1 cellular context compared by ENCODE assay signal in the genomic region with DNA sequence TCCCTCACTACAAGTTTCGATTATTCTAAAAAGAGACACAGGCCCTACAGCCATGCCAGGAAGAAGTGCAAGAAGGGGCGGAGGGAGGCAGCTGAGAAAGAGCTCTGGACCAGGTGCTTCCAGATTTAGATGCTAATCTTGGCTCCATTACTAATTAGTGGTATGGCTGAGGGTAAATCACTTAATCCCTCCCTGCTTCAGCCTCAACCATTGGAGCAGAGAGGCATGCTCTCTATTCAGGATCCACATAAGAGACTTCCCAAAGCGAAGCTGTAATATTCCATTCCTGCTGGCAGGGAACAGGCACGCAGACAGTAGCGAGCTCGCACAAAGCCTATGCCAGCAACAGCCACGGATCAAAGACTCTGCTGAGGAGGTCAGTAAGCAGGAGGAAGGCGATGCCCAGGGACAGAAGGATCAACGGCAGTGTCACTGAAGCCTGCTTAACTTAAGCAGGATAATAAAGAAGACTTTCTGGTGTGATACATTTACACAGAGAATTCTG.
TF ChIP-seq lines count a peak whose summit lies in the region.

No MANE protein-coding gene starts in this region.

TF ChIP-seq in GM23338, 12 proteins besides CTCF, POLR2A, EP300 and RAD21 (continued from another document):
- TF ChIP-seq, protein P1, sequence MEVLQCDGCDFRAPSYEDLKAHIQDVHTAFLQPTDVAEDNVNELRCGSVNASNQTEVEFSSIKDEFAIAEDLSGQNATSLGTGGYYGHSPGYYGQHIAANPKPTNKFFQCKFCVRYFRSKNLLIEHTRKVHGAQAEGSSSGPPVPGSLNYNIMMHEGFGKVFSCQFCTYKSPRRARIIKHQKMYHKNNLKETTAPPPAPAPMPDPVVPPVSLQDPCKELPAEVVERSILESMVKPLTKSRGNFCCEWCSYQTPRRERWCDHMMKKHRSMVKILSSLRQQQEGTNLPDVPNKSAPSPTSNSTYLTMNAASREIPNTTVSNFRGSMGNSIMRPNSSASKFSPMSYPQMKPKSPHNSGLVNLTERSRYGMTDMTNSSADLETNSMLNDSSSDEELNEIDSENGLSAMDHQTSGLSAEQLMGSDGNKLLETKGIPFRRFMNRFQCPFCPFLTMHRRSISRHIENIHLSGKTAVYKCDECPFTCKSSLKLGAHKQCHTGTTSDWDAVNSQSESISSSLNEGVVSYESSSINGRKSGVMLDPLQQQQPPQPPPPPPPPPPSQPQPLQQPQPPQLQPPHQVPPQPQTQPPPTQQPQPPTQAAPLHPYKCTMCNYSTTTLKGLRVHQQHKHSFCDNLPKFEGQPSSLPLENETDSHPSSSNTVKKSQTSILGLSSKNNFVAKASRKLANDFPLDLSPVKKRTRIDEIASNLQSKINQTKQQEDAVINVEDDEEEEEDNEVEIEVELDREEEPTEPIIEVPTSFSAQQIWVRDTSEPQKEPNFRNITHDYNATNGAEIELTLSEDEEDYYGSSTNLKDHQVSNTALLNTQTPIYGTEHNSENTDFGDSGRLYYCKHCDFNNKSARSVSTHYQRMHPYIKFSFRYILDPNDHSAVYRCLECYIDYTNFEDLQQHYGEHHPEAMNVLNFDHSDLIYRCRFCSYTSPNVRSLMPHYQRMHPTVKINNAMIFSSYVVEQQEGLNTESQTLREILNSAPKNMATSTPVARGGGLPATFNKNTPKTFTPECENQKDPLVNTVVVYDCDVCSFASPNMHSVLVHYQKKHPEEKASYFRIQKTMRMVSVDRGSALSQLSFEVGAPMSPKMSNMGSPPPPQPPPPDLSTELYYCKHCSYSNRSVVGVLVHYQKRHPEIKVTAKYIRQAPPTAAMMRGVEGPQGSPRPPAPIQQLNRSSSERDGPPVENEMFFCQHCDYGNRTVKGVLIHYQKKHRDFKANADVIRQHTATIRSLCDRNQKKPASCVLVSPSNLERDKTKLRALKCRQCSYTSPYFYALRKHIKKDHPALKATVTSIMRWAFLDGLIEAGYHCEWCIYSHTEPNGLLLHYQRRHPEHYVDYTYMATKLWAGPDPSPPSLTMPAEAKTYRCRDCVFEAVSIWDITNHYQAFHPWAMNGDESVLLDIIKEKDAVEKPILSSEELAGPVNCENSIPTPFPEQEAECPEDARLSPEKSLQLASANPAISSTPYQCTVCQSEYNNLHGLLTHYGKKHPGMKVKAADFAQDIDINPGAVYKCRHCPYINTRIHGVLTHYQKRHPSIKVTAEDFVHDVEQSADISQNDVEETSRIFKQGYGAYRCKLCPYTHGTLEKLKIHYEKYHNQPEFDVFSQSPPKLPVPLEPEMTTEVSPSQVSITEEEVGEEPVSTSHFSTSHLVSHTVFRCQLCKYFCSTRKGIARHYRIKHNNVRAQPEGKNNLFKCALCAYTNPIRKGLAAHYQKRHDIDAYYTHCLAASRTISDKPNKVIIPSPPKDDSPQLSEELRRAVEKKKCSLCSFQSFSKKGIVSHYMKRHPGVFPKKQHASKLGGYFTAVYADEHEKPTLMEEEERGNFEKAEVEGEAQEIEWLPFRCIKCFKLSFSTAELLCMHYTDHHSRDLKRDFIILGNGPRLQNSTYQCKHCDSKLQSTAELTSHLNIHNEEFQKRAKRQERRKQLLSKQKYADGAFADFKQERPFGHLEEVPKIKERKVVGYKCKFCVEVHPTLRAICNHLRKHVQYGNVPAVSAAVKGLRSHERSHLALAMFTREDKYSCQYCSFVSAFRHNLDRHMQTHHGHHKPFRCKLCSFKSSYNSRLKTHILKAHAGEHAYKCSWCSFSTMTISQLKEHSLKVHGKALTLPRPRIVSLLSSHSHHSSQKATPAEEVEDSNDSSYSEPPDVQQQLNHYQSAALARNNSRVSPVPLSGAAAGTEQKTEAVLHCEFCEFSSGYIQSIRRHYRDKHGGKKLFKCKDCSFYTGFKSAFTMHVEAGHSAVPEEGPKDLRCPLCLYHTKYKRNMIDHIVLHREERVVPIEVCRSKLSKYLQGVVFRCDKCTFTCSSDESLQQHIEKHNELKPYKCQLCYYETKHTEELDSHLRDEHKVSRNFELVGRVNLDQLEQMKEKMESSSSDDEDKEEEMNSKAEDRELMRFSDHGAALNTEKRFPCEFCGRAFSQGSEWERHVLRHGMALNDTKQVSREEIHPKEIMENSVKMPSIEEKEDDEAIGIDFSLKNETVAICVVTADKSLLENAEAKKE (CRISPR knock-in tag; IDR thresholded peaks at IDR 0.05): no peak
- TF ChIP-seq ZNF331 (CRISPR knock-in tag; IDR thresholded peaks at IDR 0.05; ENCODE audit: low read depth) (no peak), ZNF114 (CRISPR knock-in tag; IDR thresholded peaks at IDR 0.05) (no peak), EZH2phosphoT487 (IDR thresholded peaks at IDR 0.05; ENCODE audit: unreplicated experiment) (no peak), STAT1 (IDR thresholded peaks at IDR 0.05; ENCODE audit: unreplicated experiment) (no peak), JUNB (IDR thresholded peaks at IDR 0.05; ENCODE audit: unreplicated experiment) (no peak), EZH2 (IDR thresholded peaks at IDR 0.05; ENCODE audit: low read depth, unreplicated experiment) (no peak)
- TF ChIP-seq, protein P2, sequence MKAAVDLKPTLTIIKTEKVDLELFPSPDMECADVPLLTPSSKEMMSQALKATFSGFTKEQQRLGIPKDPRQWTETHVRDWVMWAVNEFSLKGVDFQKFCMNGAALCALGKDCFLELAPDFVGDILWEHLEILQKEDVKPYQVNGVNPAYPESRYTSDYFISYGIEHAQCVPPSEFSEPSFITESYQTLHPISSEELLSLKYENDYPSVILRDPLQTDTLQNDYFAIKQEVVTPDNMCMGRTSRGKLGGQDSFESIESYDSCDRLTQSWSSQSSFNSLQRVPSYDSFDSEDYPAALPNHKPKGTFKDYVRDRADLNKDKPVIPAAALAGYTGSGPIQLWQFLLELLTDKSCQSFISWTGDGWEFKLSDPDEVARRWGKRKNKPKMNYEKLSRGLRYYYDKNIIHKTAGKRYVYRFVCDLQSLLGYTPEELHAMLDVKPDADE (IDR thresholded peaks at IDR 0.05): no peak
